8 cellular contexts compared by ENCODE assay signal in genomic region chr11:120400564-120401364, GRCh38.
DNase-seq lines count a peak whose midpoint lies in the region; ATAC-seq and TF ChIP-seq lines count a peak whose summit lies in the region.

No MANE protein-coding gene starts in this region.

- DNase-seq in HFF-Myc (ENCODE audit: extremely low read depth, low read depth) (peak; percentile 95), SK-N-SH (no peak), heart right ventricle (peak in 1 of 2 donors; percentile 25), stromal cell of bone marrow (ENCODE audit: low read depth) (peak; percentile 98), T-helper 1 cell (no peak), middle frontal gyrus (ENCODE audit: extremely low spot score, low spot score) (no peak)

- no peaks in the 10 kb centered on the region for H3K9me2 ChIP-seq in SK-N-SH

- H3K4me2 ChIP-seq in SK-N-SH: peak overlapping the region; percentile 65

- peak; percentile 12 to 66; a peak in 1 of 4 replicates for TF ChIP-seq EP300 in SK-N-SH (IDR thresholded peaks at IDR 0.05; ENCODE audit: borderline replicate concordance in 1 of 2, low read depth in 1 of 2, low read length in 1 of 2)

- ATAC-seq in heart right ventricle (peak in 7 of 8 donors; percentile 51 to 93 (median 80)), GM19023 (IDR thresholded peaks at IDR 0.05; ENCODE audit: unreplicated experiment) (no peak), HG02852 (IDR thresholded peaks at IDR 0.05; ENCODE audit: unreplicated experiment) (no peak)

- H3K9ac ChIP-seq in SK-N-SH: peak overlapping the region; percentile 28; the same call in 1 of the 2 replicates

- H3K27me3 ChIP-seq in SK-N-SH (ENCODE audit: insufficient read depth) (no peaks in the 10 kb centered on the region), heart right ventricle (peaks cover 0 to 6% (median 0%) of the 10 kb centered on the region in 7 donors)

- CTCF ChIA-PET in SK-N-SH (lab: Yijun Ruan, JAX): interaction anchor here (1.0 kb wide), 1 partner anchor 17 kb away, joined by 3 read pairs; no protein-coding TSS in a partner anchor

- intact Hi-C loops in heart right ventricle (cut with DNase I): loop anchor here in 1 of 10 donors (5.0 kb wide), 1 partner anchor 63 kb away; the partner anchor contains the start of gene ARHGEF12

- no peak for TF ChIP-seq RAD21 in SK-N-SH (IDR thresholded peaks at IDR 0.05; ENCODE audit: low read length)

- POLR2A ChIA-PET in SK-N-SH (lab: Yijun Ruan, JAX): no interaction called here

- no peak for TF ChIP-seq CTCF in HFF-Myc (IDR thresholded peaks at IDR 0.05; ENCODE audit: low read depth, low read length, missing control alignments)
- TF ChIP-seq CTCF in SK-N-SH (IDR thresholded peaks at IDR 0.05): no peak
- TF ChIP-seq CTCF in heart right ventricle (IDR thresholded peaks at IDR 0.05): no peak

- no peak overlapping the region for H2AFZ ChIP-seq in SK-N-SH (ENCODE audit: low read depth)

- peaks cover 23% of the 10 kb centered on the region for H3F3A ChIP-seq in SK-N-SH (replicated peaks; ENCODE audit: insufficient read depth)

- peaks cover 87% of the 10 kb centered on the region for H4K20me1 ChIP-seq in SK-N-SH (ENCODE audit: insufficient read depth)

- H3K36me3 ChIP-seq in SK-N-SH (replicated peaks in 1 of 2; ENCODE audit: control insufficient read depth in 1 of 2, insufficient read depth in 2 of 2, low read length in 1 of 2) (no peaks in the 10 kb centered on the region), heart right ventricle (no peaks in the 10 kb centered on the region)

- H3K27ac ChIP-seq in SK-N-SH (ENCODE audit: low read depth in 2 of 2, low read length in 1 of 2) (peak overlapping the region; percentile 50 to 74; a peak in 3 of 4 replicates), heart right ventricle (peak overlapping the region in 7 of 10 donors; percentile 7 to 57 (median 30))

- peak overlapping the region; percentile 14 for H3K4me3 ChIP-seq in HFF-Myc (replicated peaks; ENCODE audit: low read depth, low read length)
- peak overlapping the region; percentile 14 to 27; a peak in 2 of 4 replicates for H3K4me3 ChIP-seq in SK-N-SH (ENCODE audit: low read depth in 2 of 2, low read length in 1 of 2)
- H3K4me3 ChIP-seq in heart right ventricle: peak overlapping the region in 1 of 10 donors; percentile 4

- H3K9me3 ChIP-seq in SK-N-SH (no peaks in the 10 kb centered on the region), heart right ventricle (peaks cover 0 to 3% (median 0%) of the 10 kb centered on the region in 11 donors)

- H3K79me2 ChIP-seq in SK-N-SH (ENCODE audit: insufficient read depth): peaks cover 94% of the 10 kb centered on the region

- peaks cover 2 to 28% of the 10 kb centered on the region in 2 experiments; a peak in 2 of 4 replicates for H3K4me1 ChIP-seq in SK-N-SH (ENCODE audit: control insufficient read depth in 1 of 2, insufficient read depth in 2 of 2, low read depth in 1 of 2, low read length in 1 of 2)
- peaks cover 11 to 87% (median 63%) of the 10 kb centered on the region in 9 donors for H3K4me1 ChIP-seq in heart right ventricle

- WGBS in SK-N-SH (ENCODE audit: low lambda C conversion rate): 32% methylated on average over 7 of the region's 7 CpGs
- WGBS in heart right ventricle, 2 donors: 52 to 55% methylated on average over 7 of the region's 7 CpGs

TF ChIP-seq in SK-N-SH, 30 proteins besides CTCF, POLR2A, EP300 and RAD21 (continues in another document):
- TF ChIP-seq, protein P1, sequence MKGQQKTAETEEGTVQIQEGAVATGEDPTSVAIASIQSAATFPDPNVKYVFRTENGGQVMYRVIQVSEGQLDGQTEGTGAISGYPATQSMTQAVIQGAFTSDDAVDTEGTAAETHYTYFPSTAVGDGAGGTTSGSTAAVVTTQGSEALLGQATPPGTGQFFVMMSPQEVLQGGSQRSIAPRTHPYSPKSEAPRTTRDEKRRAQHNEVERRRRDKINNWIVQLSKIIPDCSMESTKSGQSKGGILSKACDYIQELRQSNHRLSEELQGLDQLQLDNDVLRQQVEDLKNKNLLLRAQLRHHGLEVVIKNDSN (IDR thresholded peaks at IDR 0.05; ENCODE audit: borderline replicate concordance, low read depth): 0 out of 2 replicates have a peak, but pooled peaks have one; percentile 12
- TF ChIP-seq RXRA (IDR thresholded peaks at IDR 0.05; ENCODE audit: borderline replicate concordance, low read depth): no peak
- peak; percentile 68 for TF ChIP-seq NFIC (IDR thresholded peaks at IDR 0.05; ENCODE audit: borderline replicate concordance)
- peak; percentile 68; the same call in 1 of the 2 replicates for TF ChIP-seq MAX (IDR thresholded peaks at IDR 0.05; ENCODE audit: low read depth)
- TF ChIP-seq FOSL2 (IDR thresholded peaks at IDR 0.05; ENCODE audit: borderline replicate concordance, low read depth): peak; percentile 90
- TF ChIP-seq ELF1 (IDR thresholded peaks at IDR 0.05): 0 out of 2 replicates have a peak, but pooled peaks have one; percentile 22
- TF ChIP-seq NRF1 (IDR thresholded peaks at IDR 0.05; ENCODE audit: low read depth, low read length): no peak
- no peak for TF ChIP-seq RFX5 (IDR thresholded peaks at IDR 0.05; ENCODE audit: low read length)
- peak; percentile 90 for TF ChIP-seq TCF12 (IDR thresholded peaks at IDR 0.05)
- TF ChIP-seq REST (IDR thresholded peaks at IDR 0.05; ENCODE audit: low read depth, low read length): 0 out of 2 replicates have a peak, but pooled peaks have one; percentile 45
- TF ChIP-seq FOXM1 (IDR thresholded peaks at IDR 0.05; ENCODE audit: low read depth): peak; percentile 44; the same call in 1 of the 2 replicates
- TF ChIP-seq RCOR1 (IDR thresholded peaks at IDR 0.05; ENCODE audit: low read length): no peak
- no peak for TF ChIP-seq FOXJ3 (CRISPR knock-in tag; IDR thresholded peaks at IDR 0.05)
- TF ChIP-seq JUND (IDR thresholded peaks at IDR 0.05): peak; percentile 92
- no peak for TF ChIP-seq GABPA (IDR thresholded peaks at IDR 0.05; ENCODE audit: low read depth)
- TF ChIP-seq SIN3A (IDR thresholded peaks at IDR 0.05; ENCODE audit: borderline replicate concordance, low read depth, low read length): peak; percentile 38; the same call in 1 of the 2 replicates
- TF ChIP-seq MEF2A (IDR thresholded peaks at IDR 0.05; ENCODE audit: borderline replicate concordance, low read depth): 0 out of 2 replicates have a peak, but pooled peaks have one; percentile 45
- TF ChIP-seq TEAD4 (IDR thresholded peaks at IDR 0.05; ENCODE audit: borderline replicate concordance, insufficient read depth): peak; percentile 61; the same call in 1 of the 2 replicates
- TF ChIP-seq POLR2AphosphoS5 (IDR thresholded peaks at IDR 0.05; ENCODE audit: low read depth, low read length): peak; percentile 76; the same call in 1 of the 2 replicates
- TF ChIP-seq ZBTB33 (IDR thresholded peaks at IDR 0.05; ENCODE audit: borderline replicate concordance, low read depth): peak; percentile 69; the same call in 1 of the 2 replicates

Comparison
In these comparisons a context has a peak if more than half of its experiments do, and no peak if none do; other contexts are left out.
1. DNase-seq: peak in HFF-Myc (single experiment) and stromal cell of bone marrow (single experiment); none in SK-N-SH (single experiment), T-helper 1 cell (0 of 5) and middle frontal gyrus (single experiment).
2. ATAC-seq: peak in heart right ventricle (7 of 8); none in GM19023 (single experiment) and HG02852 (single experiment).